1 cellular context compared by ENCODE assay signal in the genomic region with DNA sequence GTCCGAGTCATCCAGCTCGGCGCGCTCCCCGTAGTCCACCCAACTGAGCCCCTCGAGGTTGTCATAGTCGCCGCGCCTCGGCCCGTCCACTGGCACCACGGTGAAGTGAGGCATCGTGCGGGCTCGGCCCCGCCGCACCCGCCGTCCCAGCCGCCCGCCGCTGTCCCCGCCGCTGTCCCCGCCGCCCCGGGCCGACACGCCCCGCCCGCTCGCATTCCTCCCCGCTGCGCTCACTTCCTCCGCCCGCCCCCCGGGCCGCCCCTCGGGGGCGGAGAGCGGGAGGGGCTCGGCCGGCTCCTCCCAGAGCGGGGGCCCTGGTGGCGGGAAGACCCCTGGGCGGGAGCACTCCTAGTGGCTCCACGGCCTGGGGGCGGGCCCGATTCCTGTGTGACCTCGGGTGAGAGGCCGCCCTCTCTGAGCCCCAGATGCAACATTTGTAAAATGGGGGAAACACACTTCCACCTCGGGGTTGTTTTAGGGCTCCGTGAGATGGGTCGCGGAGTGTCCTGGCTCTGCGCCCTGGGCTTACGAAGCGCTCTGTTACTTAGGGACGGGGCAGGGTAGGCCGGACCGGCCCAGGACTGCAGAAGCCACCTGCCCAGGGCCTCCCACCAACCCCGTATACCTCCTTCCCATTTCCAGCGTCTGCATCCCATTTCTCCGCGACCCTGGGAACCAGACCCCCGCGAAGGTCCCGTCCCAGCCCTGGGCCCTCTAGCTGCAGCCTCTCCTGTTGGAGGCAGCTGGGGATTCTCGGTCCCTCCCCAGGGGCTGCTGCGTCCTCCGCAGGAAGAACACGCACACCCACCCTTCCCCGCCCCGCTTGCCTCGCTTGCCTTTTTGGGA.
TF ChIP-seq lines count a peak whose summit lies in the region.

TSS of gene SLC12A4 (minus strand) at position 198 of the 846 bp plus-strand sequence. CDS start at position 114, 84 bp downstream.

TF ChIP-seq in SK-N-SH, 30 proteins besides CTCF, POLR2A, EP300 and RAD21 (continued from another document):
- TF ChIP-seq, protein P1, sequence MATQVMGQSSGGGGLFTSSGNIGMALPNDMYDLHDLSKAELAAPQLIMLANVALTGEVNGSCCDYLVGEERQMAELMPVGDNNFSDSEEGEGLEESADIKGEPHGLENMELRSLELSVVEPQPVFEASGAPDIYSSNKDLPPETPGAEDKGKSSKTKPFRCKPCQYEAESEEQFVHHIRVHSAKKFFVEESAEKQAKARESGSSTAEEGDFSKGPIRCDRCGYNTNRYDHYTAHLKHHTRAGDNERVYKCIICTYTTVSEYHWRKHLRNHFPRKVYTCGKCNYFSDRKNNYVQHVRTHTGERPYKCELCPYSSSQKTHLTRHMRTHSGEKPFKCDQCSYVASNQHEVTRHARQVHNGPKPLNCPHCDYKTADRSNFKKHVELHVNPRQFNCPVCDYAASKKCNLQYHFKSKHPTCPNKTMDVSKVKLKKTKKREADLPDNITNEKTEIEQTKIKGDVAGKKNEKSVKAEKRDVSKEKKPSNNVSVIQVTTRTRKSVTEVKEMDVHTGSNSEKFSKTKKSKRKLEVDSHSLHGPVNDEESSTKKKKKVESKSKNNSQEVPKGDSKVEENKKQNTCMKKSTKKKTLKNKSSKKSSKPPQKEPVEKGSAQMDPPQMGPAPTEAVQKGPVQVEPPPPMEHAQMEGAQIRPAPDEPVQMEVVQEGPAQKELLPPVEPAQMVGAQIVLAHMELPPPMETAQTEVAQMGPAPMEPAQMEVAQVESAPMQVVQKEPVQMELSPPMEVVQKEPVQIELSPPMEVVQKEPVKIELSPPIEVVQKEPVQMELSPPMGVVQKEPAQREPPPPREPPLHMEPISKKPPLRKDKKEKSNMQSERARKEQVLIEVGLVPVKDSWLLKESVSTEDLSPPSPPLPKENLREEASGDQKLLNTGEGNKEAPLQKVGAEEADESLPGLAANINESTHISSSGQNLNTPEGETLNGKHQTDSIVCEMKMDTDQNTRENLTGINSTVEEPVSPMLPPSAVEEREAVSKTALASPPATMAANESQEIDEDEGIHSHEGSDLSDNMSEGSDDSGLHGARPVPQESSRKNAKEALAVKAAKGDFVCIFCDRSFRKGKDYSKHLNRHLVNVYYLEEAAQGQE (IDR thresholded peaks at IDR 0.05; ENCODE audit: low read depth, low read length) = peak; percentile 27; the same call in 1 of the 2 replicates
- TF ChIP-seq TEAD4 (IDR thresholded peaks at IDR 0.05; ENCODE audit: borderline replicate concordance, insufficient read depth) (peak; percentile 71; the same call in 1 of the 2 replicates), TAF1 (IDR thresholded peaks at IDR 0.05; ENCODE audit: borderline replicate concordance, low read depth, low read length) (peak; percentile 48; the same call in 1 of the 2 replicates), RXRA (IDR thresholded peaks at IDR 0.05; ENCODE audit: borderline replicate concordance, low read depth) (no peak), FOSL2 (IDR thresholded peaks at IDR 0.05; ENCODE audit: borderline replicate concordance, low read depth) (peak; percentile 37; the same call in 1 of the 2 replicates)
- TF ChIP-seq, protein P2, sequence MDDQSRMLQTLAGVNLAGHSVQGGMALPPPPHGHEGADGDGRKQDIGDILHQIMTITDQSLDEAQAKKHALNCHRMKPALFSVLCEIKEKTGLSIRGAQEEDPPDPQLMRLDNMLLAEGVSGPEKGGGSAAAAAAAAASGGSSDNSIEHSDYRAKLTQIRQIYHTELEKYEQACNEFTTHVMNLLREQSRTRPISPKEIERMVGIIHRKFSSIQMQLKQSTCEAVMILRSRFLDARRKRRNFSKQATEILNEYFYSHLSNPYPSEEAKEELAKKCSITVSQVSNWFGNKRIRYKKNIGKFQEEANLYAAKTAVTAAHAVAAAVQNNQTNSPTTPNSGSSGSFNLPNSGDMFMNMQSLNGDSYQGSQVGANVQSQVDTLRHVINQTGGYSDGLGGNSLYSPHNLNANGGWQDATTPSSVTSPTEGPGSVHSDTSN (IDR thresholded peaks at IDR 0.05) = peak; percentile 40; the same call in 1 of the 2 replicates
